ENCODE assay signal across 27 cellular contexts in genomic region chr9:21155501-21155900, GRCh38. TPM values are rescaled to one million over a fixed set of nuclear protein-coding genes. Genes with fewer than 3 reads are reported as not detected.
"Had no signal": no experiment of that assay in that cellular context is flagged by ENCODE, and none has a peak within 500 bp of the region (broad histone marks: within the 10 kb centered on the region; RNA-seq: fewer than 3 reads in every experiment).

No MANE protein-coding gene starts in this region.

- H3K4me3 Mint-ChIP-seq: activated CD8-positive, alpha-beta memory T cell treated with anti-CD3 and anti-CD28 coated beads, Interleukin-2, amount 10 ng/mL, durations not matched to agents 7 days and 5 days; nephron progenitor cell had no signal

- H3K4me1 ChIP-seq: uterus had no signal

- H3K4me3 ChIP-seq: skin epidermis, tibial nerve, uterus had no signal

- ATAC-seq: activated CD8-positive, alpha-beta memory T cell treated with anti-CD3 and anti-CD28 coated beads, Interleukin-2, amount 10 ng/mL, durations not matched to agents 7 days and 5 days had no signal

- H3K27ac ChIP-seq: epithelial cell of prostate, skin epidermis, tibial nerve, uterus, VCaP had no signal

- DNase-seq: activated CD4-positive, alpha-beta T cell treated with anti-CD3 and anti-CD28 coated beads, Interleukin-2, amount 50 U/mL, for 48 hours; activated CD8-positive, alpha-beta memory T cell treated with anti-CD3 and anti-CD28 coated beads, Interleukin-2, amount 10 ng/mL, durations not matched to agents 7 days and 5 days; activated naive CD4-positive, alpha-beta T cell treated with anti-CD3 and anti-CD28 coated beads, Interleukin-2, amount 50 U/mL, for 16 hours; activated T-cell treated with anti-CD3 and anti-CD28 coated beads, Interleukin-2, amount 50 U/mL, for 1 hour; central memory CD4-positive, alpha-beta T cell; cortex of kidney; effector memory CD4-positive, alpha-beta T cell; hypothalamus; kidney glomerular epithelial cell; nephron progenitor cell; occipital lobe; stimulated activated CD4-positive, alpha-beta T cell treated with anti-CD3 and anti-CD28 coated beads, Interleukin-15, amount 100 ng/mL, for 24 hours; stimulated activated CD4-positive, alpha-beta T cell treated with anti-CD3 and anti-CD28 coated beads, Interleukin-4, amount 100 ng/mL, for 24 hours; stimulated activated naive CD4-positive, alpha-beta T cell; substantia nigra; uterus had no signal

- H3K27me3 ChIP-seq: tibial nerve, uterus had no signal

- H3K36me3 ChIP-seq: tibial nerve, uterus had no signal

- H3K9me3 ChIP-seq: tibial nerve, uterus had no signal

- H3K27ac Mint-ChIP-seq: activated CD8-positive, alpha-beta memory T cell treated with anti-CD3 and anti-CD28 coated beads, Interleukin-2, amount 10 ng/mL, durations not matched to agents 7 days and 5 days; activated T-helper 2 cell treated with anti-CD3 and anti-CD28 coated beads, Interferon-gamma antibody, Interleukin-2, Interleukin-4, amounts not matched to agents 10 μg/mL and 5 μg/mL and 100 μg/mL, durations not matched to agents 14 hours and 24 hours and 36 hours; nephron progenitor cell had no signal

RNA-seq across cellular contexts. Expression of gene IFNA21, which starts 11.0 kb away (rescaled TPM):
- total RNA-seq: activated CD8-positive, alpha-beta memory T cell treated with anti-CD3 and anti-CD28 coated beads, Interleukin-2, amount 10 ng/mL, durations not matched to agents 7 days and 5 days; activated T-helper 2 cell treated with anti-CD3 and anti-CD28 coated beads, Interferon-gamma antibody, Interleukin-2, Interleukin-4, amounts not matched to agents 10 μg/mL and 5 μg/mL and 100 μg/mL, durations not matched to agents 14 hours and 24 hours and 36 hours; astrocyte; glomerular endothelial cell; liver; occipital lobe; posterior vena cava; T-helper 1 cell treated with Interleukin-12 subunit alpha and Interleukin-12 subunit beta and Interleukin-4 antibody, amounts not matched to agents 30 ng/mL and 1 ng/mL, for 36 hours; tibial nerve; uterus had no signal
- polyA plus RNA-seq: adipose tissue, liver had no signal

RNA-seq across cellular contexts. Expression of gene IFNW1, which starts 13.9 kb away (rescaled TPM):
- total RNA-seq: activated T-helper 2 cell treated with anti-CD3 and anti-CD28 coated beads, Interferon-gamma antibody, Interleukin-2, Interleukin-4, amounts not matched to agents 10 μg/mL and 5 μg/mL and 100 μg/mL, durations not matched to agents 14 hours and 24 hours and 36 hours; astrocyte; glomerular endothelial cell; liver; occipital lobe; posterior vena cava; T-helper 1 cell treated with Interleukin-12 subunit alpha and Interleukin-12 subunit beta and Interleukin-4 antibody, amounts not matched to agents 30 ng/mL and 1 ng/mL, for 36 hours; tibial nerve; uterus had no signal
- polyA plus RNA-seq: adipose tissue, liver had no signal

RNA-seq across cellular contexts. Expression of gene IFNA4, which starts 31.9 kb away (rescaled TPM):
- total RNA-seq: activated CD8-positive, alpha-beta memory T cell treated with anti-CD3 and anti-CD28 coated beads, Interleukin-2, amount 10 ng/mL, durations not matched to agents 7 days and 5 days; activated T-helper 2 cell treated with anti-CD3 and anti-CD28 coated beads, Interferon-gamma antibody, Interleukin-2, Interleukin-4, amounts not matched to agents 10 μg/mL and 5 μg/mL and 100 μg/mL, durations not matched to agents 14 hours and 24 hours and 36 hours; astrocyte; glomerular endothelial cell; liver; occipital lobe; posterior vena cava; T-helper 1 cell treated with Interleukin-12 subunit alpha and Interleukin-12 subunit beta and Interleukin-4 antibody, amounts not matched to agents 30 ng/mL and 1 ng/mL, for 36 hours; tibial nerve; uterus had no signal
- polyA plus RNA-seq: adipose tissue, liver had no signal

RNA-seq across cellular contexts. Expression of gene IFNA7, which starts 46.5 kb away (rescaled TPM):
- total RNA-seq: activated CD8-positive, alpha-beta memory T cell treated with anti-CD3 and anti-CD28 coated beads, Interleukin-2, amount 10 ng/mL, durations not matched to agents 7 days and 5 days; activated T-helper 2 cell treated with anti-CD3 and anti-CD28 coated beads, Interferon-gamma antibody, Interleukin-2, Interleukin-4, amounts not matched to agents 10 μg/mL and 5 μg/mL and 100 μg/mL, durations not matched to agents 14 hours and 24 hours and 36 hours; astrocyte; glomerular endothelial cell; liver; occipital lobe; posterior vena cava; T-helper 1 cell treated with Interleukin-12 subunit alpha and Interleukin-12 subunit beta and Interleukin-4 antibody, amounts not matched to agents 30 ng/mL and 1 ng/mL, for 36 hours; tibial nerve; uterus had no signal
- polyA plus RNA-seq: adipose tissue, liver had no signal

RNA-seq across cellular contexts. Expression of gene IFNA10, which starts 51.4 kb away (rescaled TPM):
- total RNA-seq: activated CD8-positive, alpha-beta memory T cell treated with anti-CD3 and anti-CD28 coated beads, Interleukin-2, amount 10 ng/mL, durations not matched to agents 7 days and 5 days; activated T-helper 2 cell treated with anti-CD3 and anti-CD28 coated beads, Interferon-gamma antibody, Interleukin-2, Interleukin-4, amounts not matched to agents 10 μg/mL and 5 μg/mL and 100 μg/mL, durations not matched to agents 14 hours and 24 hours and 36 hours; astrocyte; glomerular endothelial cell; liver; occipital lobe; posterior vena cava; T-helper 1 cell treated with Interleukin-12 subunit alpha and Interleukin-12 subunit beta and Interleukin-4 antibody, amounts not matched to agents 30 ng/mL and 1 ng/mL, for 36 hours; tibial nerve; uterus had no signal
- polyA plus RNA-seq: adipose tissue, liver had no signal
